In the genomic region with DNA sequence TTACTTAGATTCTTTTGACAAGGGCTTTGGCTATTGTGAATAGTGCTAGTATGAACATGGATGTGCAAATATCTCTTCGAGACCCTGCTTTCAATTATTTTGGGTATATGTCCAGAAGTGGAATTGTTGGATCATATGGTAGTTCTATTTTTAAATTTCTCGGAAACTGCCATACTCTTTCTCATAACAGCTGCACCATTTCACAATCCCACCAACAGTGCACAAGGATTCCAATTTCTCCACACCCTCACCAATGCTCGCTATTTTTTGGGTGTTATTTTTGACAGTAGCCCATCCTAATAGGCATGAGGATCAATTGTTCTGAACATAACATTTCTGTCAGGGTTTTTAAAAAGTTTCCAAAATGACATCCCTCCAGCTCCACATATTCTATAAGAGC, we compare ENCODE assay signal across 21 cellular contexts.
"Had no signal": no experiment of that assay in that cellular context is flagged by ENCODE, and none has a peak within 500 bp of the region (broad histone marks: within the 10 kb centered on the region; RNA-seq: fewer than 3 reads in every experiment).

No MANE protein-coding gene starts in this region.

- H3K27ac ChIP-seq: ascending aorta, cardiac muscle cell had no signal

- H3K27me3 ChIP-seq: ascending aorta, cardiac muscle cell, MG63 had no signal

- H3K4me3 ChIP-seq: ascending aorta, cardiac muscle cell, K562, MG63 had no signal

- DNase-seq: activated CD4-positive, alpha-beta T cell treated with anti-CD3 and anti-CD28 coated beads for 36 hours; activated CD4-positive, alpha-beta T cell treated with anti-CD3 and anti-CD28 coated beads, Interleukin-2, amount 10 ng/mL, durations not matched to agents 7 days and 5 days; activated CD4-positive, alpha-beta T cell treated with anti-CD3 and anti-CD28 coated beads, Interleukin-2, amount 50 U/mL, for 48 hours; activated CD8-positive, alpha-beta T cell treated with anti-CD3 and anti-CD28 coated beads, Interleukin-2, amount 10 ng/mL, durations not matched to agents 7 days and 5 days; activated gamma-delta T cell; activated naive CD4-positive, alpha-beta T cell treated with Interleukin-2 at 50 U/mL for 16 hours; activated naive CD8-positive, alpha-beta T cell treated with anti-CD3 and anti-CD28 coated beads, Interleukin-2, amount 10 ng/mL, durations not matched to agents 7 days and 5 days; activated T-cell treated with anti-CD3 and anti-CD28 coated beads, Interleukin-2, amount 50 U/mL, for 24 hours; amygdala; MG63; NCI-H1092; NCI-H1436 treated with DMSO at 0.1 percent for 48 hours; NCI-H1694 treated with DMSO at 0.1 percent for 48 hours; NCI-H2029; NCI-H345; NCI-H524 treated with DMSO at 0.1 percent for 48 hours; Right ventricle myocardium superior; T1000 had no signal

- H3K36me3 ChIP-seq: ascending aorta, cardiac muscle cell, MG63 had no signal

- H3K9me3 ChIP-seq: ascending aorta, MG63 had no signal

- H3K4me1 ChIP-seq: ascending aorta had no signal
